1 cellular context compared by ENCODE assay signal in the genomic region with DNA sequence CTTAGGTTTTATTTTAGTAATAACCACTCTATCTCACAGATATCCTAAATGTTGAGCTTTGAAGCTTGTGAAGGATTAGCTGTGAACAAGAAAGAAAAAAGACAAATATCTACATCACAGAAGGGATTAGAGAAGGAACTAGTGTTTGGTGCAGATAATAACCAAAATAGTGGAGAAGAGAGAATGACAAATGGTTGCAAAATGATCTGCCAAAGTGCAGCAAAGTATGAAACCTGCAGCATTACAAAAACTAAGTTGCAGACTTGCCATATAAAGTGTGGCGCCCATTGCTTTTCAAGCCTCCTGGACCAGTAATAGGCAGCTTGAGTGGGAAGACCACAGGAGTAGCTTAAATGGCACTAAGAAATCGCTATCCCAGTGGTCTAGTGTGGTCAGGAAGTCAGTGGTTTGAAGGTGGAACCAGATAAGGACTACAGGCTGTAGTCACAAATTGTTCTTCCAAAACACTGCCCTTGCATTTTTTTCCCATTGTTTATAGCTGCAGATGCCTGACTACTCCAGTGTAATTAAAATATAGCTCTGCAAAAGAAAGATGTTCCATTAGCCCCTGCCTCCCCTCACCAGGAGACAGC.
TF ChIP-seq lines count a peak whose summit lies in the region.

No MANE protein-coding gene starts in this region.

TF ChIP-seq in K562, 482 proteins besides CTCF, POLR2A, EP300 and RAD21 (continued from another document):
- TF ChIP-seq ZMIZ1 (IDR thresholded peaks at IDR 0.05; ENCODE audit: low read depth in 2 of 2, low read length in 2 of 2) (0 out of 4 replicates have a peak, but pooled peaks of 1 of the 2 experiments have one; percentile 42), ZNF316 (IDR thresholded peaks at IDR 0.05) (peak; percentile 34; the same call in 1 of the 2 replicates), ZNF695 (CRISPR knock-in tag; IDR thresholded peaks at IDR 0.05) (no peak), ARID2 (IDR thresholded peaks at IDR 0.05) (no peak), SMARCB1 (IDR thresholded peaks at IDR 0.05; ENCODE audit: insufficient read length, low read depth) (peak; percentile 34), MYC (IDR thresholded peaks at IDR 0.05; ENCODE audit: low read depth, low read length) (no peak), MYC (CRISPR knock-in tag; IDR thresholded peaks at IDR 0.05; ENCODE audit: borderline replicate concordance, low read depth) (no peak), STAG1 (CRISPR knock-in tag; IDR thresholded peaks at IDR 0.05; ENCODE audit: borderline replicate concordance) (no peak), CBFA2T3 (IDR thresholded peaks at IDR 0.05) (peak; percentile 71), CBFA2T2 (conservative IDR thresholded peaks at IDR 0.05) (peak; percentile 39; the same call in 1 of the 2 replicates), ZNF384 (IDR thresholded peaks at IDR 0.05; ENCODE audit: low read depth, low read length) (peak; percentile 33; the same call in 1 of the 2 replicates), ARID1B (IDR thresholded peaks at IDR 0.05) (peak; percentile 92), MTA2 (IDR thresholded peaks at IDR 0.05; ENCODE audit: low read depth) (peak; percentile 52; the same call in 1 of the 2 replicates), SMARCC2 (IDR thresholded peaks at IDR 0.05; ENCODE audit: low read depth) (peak; percentile 62), VEZF1 (CRISPR knock-in tag; IDR thresholded peaks at IDR 0.05) (no peak), ESRRA (IDR thresholded peaks at IDR 0.05; ENCODE audit: borderline replicate concordance, low read depth) (peak; percentile 27; the same call in 1 of the 2 replicates), YY1 (IDR thresholded peaks at IDR 0.05; ENCODE audit: borderline replicate concordance in 1 of 3, control insufficient read depth in 1 of 3, extremely low read depth in 1 of 3, insufficient read depth in 3 of 3, insufficient read length in 1 of 3, insufficient replicate concordance in 2 of 3, low read depth in 1 of 3, low read length in 2 of 3) (peak in 1 of 3 experiments; percentile 40), FOXO4 (CRISPR knock-in tag; IDR thresholded peaks at IDR 0.05) (no peak), BRCA1 (IDR thresholded peaks at IDR 0.05) (no peak), BRCA1 (CRISPR knock-in tag; IDR thresholded peaks at IDR 0.05) (no peak), MEIS2 (IDR thresholded peaks at IDR 0.05; ENCODE audit: partially characterized antibody) (peak; percentile 65), ZNF785 (CRISPR knock-in tag; IDR thresholded peaks at IDR 0.05) (no peak), TCF3 (CRISPR knock-in tag; IDR thresholded peaks at IDR 0.05) (peak; percentile 83)
- TF ChIP-seq, protein P1, sequence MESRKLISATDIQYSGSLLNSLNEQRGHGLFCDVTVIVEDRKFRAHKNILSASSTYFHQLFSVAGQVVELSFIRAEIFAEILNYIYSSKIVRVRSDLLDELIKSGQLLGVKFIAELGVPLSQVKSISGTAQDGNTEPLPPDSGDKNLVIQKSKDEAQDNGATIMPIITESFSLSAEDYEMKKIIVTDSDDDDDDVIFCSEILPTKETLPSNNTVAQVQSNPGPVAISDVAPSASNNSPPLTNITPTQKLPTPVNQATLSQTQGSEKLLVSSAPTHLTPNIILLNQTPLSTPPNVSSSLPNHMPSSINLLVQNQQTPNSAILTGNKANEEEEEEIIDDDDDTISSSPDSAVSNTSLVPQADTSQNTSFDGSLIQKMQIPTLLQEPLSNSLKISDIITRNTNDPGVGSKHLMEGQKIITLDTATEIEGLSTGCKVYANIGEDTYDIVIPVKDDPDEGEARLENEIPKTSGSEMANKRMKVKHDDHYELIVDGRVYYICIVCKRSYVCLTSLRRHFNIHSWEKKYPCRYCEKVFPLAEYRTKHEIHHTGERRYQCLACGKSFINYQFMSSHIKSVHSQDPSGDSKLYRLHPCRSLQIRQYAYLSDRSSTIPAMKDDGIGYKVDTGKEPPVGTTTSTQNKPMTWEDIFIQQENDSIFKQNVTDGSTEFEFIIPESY (CRISPR knock-in tag; IDR thresholded peaks at IDR 0.05), result no peak
